ENCODE assay signal across 27 cellular contexts in genomic region chr2:53842891-53843290, GRCh38.
"Had no signal": no experiment of that assay in that cellular context is flagged by ENCODE, and none has a peak within 500 bp of the region (broad histone marks: within the 10 kb centered on the region; RNA-seq: fewer than 3 reads in every experiment).

No MANE protein-coding gene starts in this region.

- H3K4me3 ChIP-seq: SJSA1 had no signal

- H3K27ac ChIP-seq: KMS-11, SJSA1, VCaP had no signal

- ATAC-seq: activated CD8-positive, alpha-beta T cell treated with anti-CD3 and anti-CD28 coated beads for 36 hours; activated naive CD8-positive, alpha-beta T cell treated with anti-CD3 and anti-CD28 coated beads, Interleukin-2, amount 50 U/mL, for 24 hours; Panc1; SK-N-SH treated with all-trans-retinoic acid at 6 μM for 48 hours; T-cell; T-helper 17 cell had no signal

- H3K9me3 ChIP-seq: SJSA1 had no signal

- H3K9ac ChIP-seq: KMS-11 had no signal

- H3K4me1 ChIP-seq: SJSA1 had no signal

- H3K27me3 ChIP-seq: SJSA1 had no signal

- H3K4me2 ChIP-seq: KMS-11 had no signal

- DNase-seq: activated B cell treated with CpG ODN at 0.5 μM for 24 hours; activated CD4-positive, alpha-beta T cell treated with anti-CD3 and anti-CD28 coated beads for 48 hours; activated CD4-positive, alpha-beta T cell treated with anti-CD3 and anti-CD28 coated beads, Interleukin-2, amount 50 U/mL, for 4 hours; activated CD4-positive, CD25-positive, alpha-beta regulatory T cell treated with anti-CD3 and anti-CD28 coated beads, Interleukin-2, amount 50 U/mL, for 72 hours; activated CD8-positive, alpha-beta T cell treated with anti-CD3 and anti-CD28 coated beads for 36 hours; activated naive CD4-positive, alpha-beta T cell treated with anti-CD3 and anti-CD28 coated beads, Interleukin-2, amount 10 ng/mL, durations not matched to agents 7 days and 5 days; activated naive CD8-positive, alpha-beta T cell treated with anti-CD3 and anti-CD28 coated beads, Interleukin-2, amount 50 U/mL, for 24 hours; activated T-cell treated with anti-CD3 and anti-CD28 coated beads, Interleukin-2, amount 50 U/mL, for 1 hour; anterior cingulate cortex; central memory CD4-positive, alpha-beta T cell; MM.1S; MV-4-11; NCI-H1092; NCI-H1436 treated with DMSO at 0.1 percent for 48 hours; NCI-H1694 treated with DMSO at 0.1 percent for 48 hours; NCI-H2029; NCI-H345; NCI-H524 treated with DMSO at 0.1 percent for 48 hours; RPMI8226; SHP77 treated with DMSO at 0.1 percent for 48 hours; T-cell; T-helper 17 cell had no signal
